ENCODE assay signal across 1 cellular context in genomic region chr19:54030895-54031586, GRCh38.
TF ChIP-seq lines count a peak whose summit lies in the region.

No MANE protein-coding gene starts in this region.

TF ChIP-seq in HepG2, 621 proteins besides CTCF, POLR2A, EP300 and RAD21:
- TF ChIP-seq SKIL (CRISPR knock-in tag; IDR thresholded peaks at IDR 0.05; ENCODE audit: borderline replicate concordance) (no peak), PBX3 (CRISPR knock-in tag; IDR thresholded peaks at IDR 0.05; ENCODE audit: borderline replicate concordance) (no peak), AKAP8 (CRISPR knock-in tag; IDR thresholded peaks at IDR 0.05) (no peak), BORCS8-MEF2B (CRISPR knock-in tag; IDR thresholded peaks at IDR 0.05) (no peak), ZBTB40 (IDR thresholded peaks at IDR 0.05) (no peak), ZBTB40 (CRISPR knock-in tag; IDR thresholded peaks at IDR 0.05) (no peak), SMC3 (IDR thresholded peaks at IDR 0.05; ENCODE audit: low read length) (peak; percentile 10; the same call in 1 of the 2 replicates), STAG1 (CRISPR knock-in tag; IDR thresholded peaks at IDR 0.05) (peak; percentile 40), MAZ (IDR thresholded peaks at IDR 0.05; ENCODE audit: borderline replicate concordance, low read depth, low read length) (no peak), MAZ (CRISPR knock-in tag; IDR thresholded peaks at IDR 0.05; ENCODE audit: low read depth) (no peak), MNT (IDR thresholded peaks at IDR 0.05) (peak; percentile 74), ZNF264 (CRISPR knock-in tag; IDR thresholded peaks at IDR 0.05) (no peak), ZNF557 (CRISPR knock-in tag; IDR thresholded peaks at IDR 0.05) (no peak), ZNF225 (CRISPR knock-in tag; IDR thresholded peaks at IDR 0.05) (no peak), SUZ12 (IDR thresholded peaks at IDR 0.05; ENCODE audit: low read depth, low read length) (no peak), SIN3A (IDR thresholded peaks at IDR 0.05; ENCODE audit: borderline replicate concordance, low read depth, low read length) (no peak)
